1 cellular context compared by ENCODE assay signal in the genomic region with DNA sequence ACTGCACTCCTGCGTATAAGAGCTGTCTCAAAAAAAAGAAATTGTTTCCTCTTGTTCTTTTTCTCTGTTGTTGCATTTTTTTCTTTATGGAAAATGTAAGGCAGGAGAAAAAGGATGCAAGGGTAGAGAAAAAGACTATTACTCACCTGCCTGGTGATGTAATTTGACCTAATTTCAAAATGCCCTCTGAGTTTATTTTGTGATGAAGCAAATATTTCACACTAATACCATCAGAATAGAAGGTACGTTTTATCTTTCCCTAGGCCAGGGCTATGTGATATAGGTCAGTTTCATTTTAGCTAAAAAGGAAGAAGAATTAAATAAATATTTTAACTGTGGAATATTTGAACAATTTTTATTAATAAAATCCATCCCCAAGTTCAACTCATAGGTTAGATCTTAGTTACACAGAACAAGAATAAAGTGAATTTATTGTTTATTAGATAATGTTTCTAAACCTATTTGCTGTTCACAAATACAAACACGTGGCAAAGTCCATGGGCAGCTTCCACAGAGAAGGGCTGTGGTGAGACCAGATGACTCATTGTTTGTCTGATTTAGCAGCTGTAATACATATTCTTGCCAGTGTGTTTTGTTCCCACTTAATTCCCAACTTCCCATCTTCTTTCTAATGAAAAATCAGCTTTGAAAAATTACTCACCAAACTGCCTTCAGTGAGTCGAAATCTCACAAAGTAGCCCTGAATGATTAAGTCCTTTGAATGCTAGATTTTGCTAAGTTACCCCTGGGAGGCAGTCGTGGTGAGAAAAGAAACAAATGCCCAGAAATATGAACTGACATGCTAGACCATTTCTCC.
A peak's percentile ranks its signal among the peaks of the same experiment; 100 is the strongest.
TF ChIP-seq lines count a peak whose summit lies in the region.

No MANE protein-coding gene starts in this region.

TF ChIP-seq in HCT116, 20 proteins besides CTCF, POLR2A, EP300 and RAD21 (continued from another document):
- TF ChIP-seq CEBPB (IDR thresholded peaks at IDR 0.05; ENCODE audit: low read depth), result peak; percentile 38; the same call in 1 of the 2 replicates
- no peak for TF ChIP-seq ZNF274 (IDR thresholded peaks at IDR 0.05; ENCODE audit: low read depth, low read length)
- TF ChIP-seq, protein P1, sequence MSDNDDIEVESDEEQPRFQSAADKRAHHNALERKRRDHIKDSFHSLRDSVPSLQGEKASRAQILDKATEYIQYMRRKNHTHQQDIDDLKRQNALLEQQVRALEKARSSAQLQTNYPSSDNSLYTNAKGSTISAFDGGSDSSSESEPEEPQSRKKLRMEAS (IDR thresholded peaks at IDR 0.05), result peak; percentile 84
- TF ChIP-seq SIN3A (IDR thresholded peaks at IDR 0.05; ENCODE audit: low read depth), result no peak
- no peak for TF ChIP-seq ELF1 (IDR thresholded peaks at IDR 0.05; ENCODE audit: borderline replicate concordance, low read depth)
- no peak for TF ChIP-seq EGR1 (IDR thresholded peaks at IDR 0.05; ENCODE audit: low read depth)
- no peak for TF ChIP-seq EZH2phosphoT487 (IDR thresholded peaks at IDR 0.05; ENCODE audit: borderline replicate concordance)
- TF ChIP-seq, protein P2, sequence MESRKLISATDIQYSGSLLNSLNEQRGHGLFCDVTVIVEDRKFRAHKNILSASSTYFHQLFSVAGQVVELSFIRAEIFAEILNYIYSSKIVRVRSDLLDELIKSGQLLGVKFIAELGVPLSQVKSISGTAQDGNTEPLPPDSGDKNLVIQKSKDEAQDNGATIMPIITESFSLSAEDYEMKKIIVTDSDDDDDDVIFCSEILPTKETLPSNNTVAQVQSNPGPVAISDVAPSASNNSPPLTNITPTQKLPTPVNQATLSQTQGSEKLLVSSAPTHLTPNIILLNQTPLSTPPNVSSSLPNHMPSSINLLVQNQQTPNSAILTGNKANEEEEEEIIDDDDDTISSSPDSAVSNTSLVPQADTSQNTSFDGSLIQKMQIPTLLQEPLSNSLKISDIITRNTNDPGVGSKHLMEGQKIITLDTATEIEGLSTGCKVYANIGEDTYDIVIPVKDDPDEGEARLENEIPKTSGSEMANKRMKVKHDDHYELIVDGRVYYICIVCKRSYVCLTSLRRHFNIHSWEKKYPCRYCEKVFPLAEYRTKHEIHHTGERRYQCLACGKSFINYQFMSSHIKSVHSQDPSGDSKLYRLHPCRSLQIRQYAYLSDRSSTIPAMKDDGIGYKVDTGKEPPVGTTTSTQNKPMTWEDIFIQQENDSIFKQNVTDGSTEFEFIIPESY (IDR thresholded peaks at IDR 0.05; ENCODE audit: extremely low read depth, insufficient replicate concordance, low read length), result no peak
- peak; percentile 70; the same call in 1 of the 2 replicates for TF ChIP-seq CBX3 (IDR thresholded peaks at IDR 0.05; ENCODE audit: low read depth)
TF ChIP-seq in HCT116: peak in this region for 6.
